ENCODE assay signal across 1 cellular context in genomic region chr1:23122796-23123195, GRCh38.
TF ChIP-seq lines count a peak whose summit lies in the region.

No MANE protein-coding gene starts in this region.

TF ChIP-seq in WTC11, 78 proteins besides CTCF, POLR2A, EP300 and RAD21 (continued from another document):
- TF ChIP-seq ZNF532 (CRISPR knock-in tag; IDR thresholded peaks at IDR 0.05; ENCODE audit: borderline replicate concordance) (no peak), SMAD3 (CRISPR knock-in tag; IDR thresholded peaks at IDR 0.05; ENCODE audit: borderline replicate concordance) (no peak), USF2 (CRISPR knock-in tag; IDR thresholded peaks at IDR 0.05) (no peak), ZNF671 (CRISPR knock-in tag; IDR thresholded peaks at IDR 0.05) (no peak)
